ENCODE assay signal across 12 cellular contexts in genomic region chr11:35318977-35319925, GRCh38.
DNase-seq lines count a peak whose midpoint lies in the region; ATAC-seq and TF ChIP-seq lines count a peak whose summit lies in the region.
"Had no signal": no experiment of that assay in that cellular context is flagged by ENCODE, and none has a peak within 500 bp of the region (broad histone marks: within the 10 kb centered on the region; RNA-seq: fewer than 3 reads in every experiment).

No MANE protein-coding gene starts in this region.

- TF ChIP-seq CTCF in GM10248 (IDR thresholded peaks at IDR 0.05; ENCODE audit: control extremely low read depth, extremely low read depth, low read depth, missing control alignments), result no peak
- no peak for TF ChIP-seq CTCF in HEK293 (tag by site-specific recombination; IDR thresholded peaks at IDR 0.05)
- TF ChIP-seq CTCF in Caco-2 (IDR thresholded peaks at IDR 0.05; ENCODE audit: insufficient read depth in 1 of 2, low read depth in 1 of 2, low read length in 1 of 2, severe bottlenecking in 1 of 2, unreplicated experiment in 1 of 2), result no peak

- H3K4me3 ChIP-seq in HEK293 (ENCODE audit: low read depth, low read length), result no peak overlapping the region
- no peak overlapping the region for H3K4me3 ChIP-seq in neuron (ENCODE audit: low read length)
- H3K4me3 ChIP-seq in Caco-2 (ENCODE audit: low read depth, low read length), result no peak overlapping the region
- H3K4me3 ChIP-seq: heart right ventricle, right atrium auricular region had no signal

- H3K27ac Mint-ChIP-seq in T-helper 17 cell (peak overlapping the region; percentile 59), Caco-2 (ENCODE audit: unreplicated experiment) (no peak overlapping the region)
- H3K27ac Mint-ChIP-seq in activated T-helper 2 cell treated with anti-CD3 and anti-CD28 coated beads, Interferon-gamma antibody, Interleukin-2, Interleukin-4, amounts not matched to agents 10 μg/mL and 5 μg/mL and 100 μg/mL, durations not matched to agents 14 hours and 24 hours and 36 hours, result no peak overlapping the region

- no peak for ATAC-seq in T-helper 17 cell
- ATAC-seq: heart right ventricle had no signal

- DNase-seq in GM10248 (ENCODE audit: extremely low spot score), result peak; percentile 30
- no peak for DNase-seq in T-helper 17 cell
- DNase-seq in activated T-helper 2 cell treated with anti-CD3 and anti-CD28 coated beads, Interferon-gamma antibody, Interleukin-2, Interleukin-4, amounts not matched to agents 10 μg/mL and 5 μg/mL and 100 μg/mL, durations not matched to agents 14 hours and 24 hours and 36 hours (ENCODE audit: low spot score), result no peak
- no peak for DNase-seq in Caco-2
- no peak for DNase-seq in HK-2 (ENCODE audit: unreplicated experiment)
- DNase-seq: activated effector memory CD4-positive, alpha-beta T cell treated with anti-CD3 and anti-CD28 coated beads, Interleukin-2, amount 50 U/mL, for 16 hours; heart right ventricle; mammary epithelial cell; NCI-H187 treated with DMSO at 0.1 percent for 48 hours had no signal

- POLR2A ChIA-PET in GM10248 (lab: Yijun Ruan, JAX) (no interaction called here), HEK293 (lab: Yijun Ruan, JAX) (no interaction called here), Caco-2 (lab: Charles Lee) (no interaction called here)

- H3K27me3 ChIP-seq in neuron (ENCODE audit: insufficient read depth, low read length), result no peaks in the 10 kb centered on the region
- no peaks in the 10 kb centered on the region for H3K27me3 ChIP-seq in Caco-2 (replicated peaks; ENCODE audit: control insufficient read depth, insufficient read depth, low read length)
- H3K27me3 ChIP-seq: heart right ventricle, right atrium auricular region had no signal

- peaks cover 18% of the 10 kb centered on the region for H3K4me1 Mint-ChIP-seq in T-helper 17 cell
- H3K4me1 Mint-ChIP-seq in activated T-helper 2 cell treated with anti-CD3 and anti-CD28 coated beads, Interferon-gamma antibody, Interleukin-2, Interleukin-4, amounts not matched to agents 10 μg/mL and 5 μg/mL and 100 μg/mL, durations not matched to agents 14 hours and 24 hours and 36 hours (ENCODE audit: low read depth), result peaks cover 5% of the 10 kb centered on the region
- peaks cover 5% of the 10 kb centered on the region for H3K4me1 Mint-ChIP-seq in Caco-2 (ENCODE audit: low read depth, unreplicated experiment)

- H3K36me3 Mint-ChIP-seq in T-helper 17 cell (ENCODE audit: low read depth), result peaks cover 3% of the 10 kb centered on the region
- no peaks in the 10 kb centered on the region for H3K36me3 Mint-ChIP-seq in activated T-helper 2 cell treated with anti-CD3 and anti-CD28 coated beads, Interferon-gamma antibody, Interleukin-2, Interleukin-4, amounts not matched to agents 10 μg/mL and 5 μg/mL and 100 μg/mL, durations not matched to agents 14 hours and 24 hours and 36 hours (ENCODE audit: low read depth)
- H3K36me3 Mint-ChIP-seq in Caco-2 (ENCODE audit: insufficient read depth, unreplicated experiment), result no peaks in the 10 kb centered on the region

- CTCF ChIA-PET in GM10248 (lab: Yijun Ruan, JAX), result interaction anchor here (0.9 to 7.7 kb wide), 6 partner anchors 10 to 45 kb away, joined by 3 to 51 read pairs (median 13); no protein-coding TSS in a partner anchor
- CTCF ChIA-PET in HEK293 (lab: Yijun Ruan, JAX), result interaction anchor here (0.6 to 0.8 kb wide), 2 partner anchors 12 to 78 kb away, joined by 3 to 7 read pairs; no protein-coding TSS in a partner anchor
- CTCF ChIA-PET in Caco-2 (lab: Charles Lee), result no interaction called here

- no peaks in the 10 kb centered on the region for H3K4me1 ChIP-seq in HEK293 (ENCODE audit: control insufficient read depth, insufficient read depth, low read length)
- peaks cover 9% of the 10 kb centered on the region for H3K4me1 ChIP-seq in neuron (ENCODE audit: insufficient read depth, low read length)
- H3K4me1 ChIP-seq in Caco-2, result no peaks in the 10 kb centered on the region

- no peak overlapping the region for H3K27ac ChIP-seq in HEK293 (ENCODE audit: extremely low read depth, low read depth, low read length)
- H3K27ac ChIP-seq: right atrium auricular region had no signal

- H3K36me3 ChIP-seq in HEK293 (ENCODE audit: control insufficient read depth in 2 of 2, insufficient read depth in 1 of 2, low read length in 2 of 2) (no peaks in the 10 kb centered on the region), neuron (ENCODE audit: insufficient read depth, low read length) (no peaks in the 10 kb centered on the region), Caco-2 (ENCODE audit: control insufficient read depth, insufficient read depth, low read length) (no peaks in the 10 kb centered on the region)
- H3K36me3 ChIP-seq: right atrium auricular region had no signal

- no TSS peak for BruUV-seq in Caco-2 (replicated peaks; lab: Mats Ljungman, UMichigan)

- no peaks in the 10 kb centered on the region for H3K9me3 Mint-ChIP-seq in activated T-helper 2 cell treated with anti-CD3 and anti-CD28 coated beads, Interferon-gamma antibody, Interleukin-2, Interleukin-4, amounts not matched to agents 10 μg/mL and 5 μg/mL and 100 μg/mL, durations not matched to agents 14 hours and 24 hours and 36 hours
- H3K9me3 Mint-ChIP-seq in Caco-2 (ENCODE audit: unreplicated experiment), result no peaks in the 10 kb centered on the region

- H3K27me3 Mint-ChIP-seq in T-helper 17 cell, result no peaks in the 10 kb centered on the region
- peaks cover 9% of the 10 kb centered on the region for H3K27me3 Mint-ChIP-seq in activated T-helper 2 cell treated with anti-CD3 and anti-CD28 coated beads, Interferon-gamma antibody, Interleukin-2, Interleukin-4, amounts not matched to agents 10 μg/mL and 5 μg/mL and 100 μg/mL, durations not matched to agents 14 hours and 24 hours and 36 hours (ENCODE audit: low read depth)
- no peaks in the 10 kb centered on the region for H3K27me3 Mint-ChIP-seq in Caco-2 (ENCODE audit: insufficient read depth, unreplicated experiment)

- H3K4me3 Mint-ChIP-seq in T-helper 17 cell, result peak overlapping the region; percentile 2
- H3K4me3 Mint-ChIP-seq in activated T-helper 2 cell treated with anti-CD3 and anti-CD28 coated beads, Interferon-gamma antibody, Interleukin-2, Interleukin-4, amounts not matched to agents 10 μg/mL and 5 μg/mL and 100 μg/mL, durations not matched to agents 14 hours and 24 hours and 36 hours (ENCODE audit: low read depth), result no peak overlapping the region
- no peak overlapping the region for H3K4me3 Mint-ChIP-seq in Caco-2 (ENCODE audit: unreplicated experiment)

- peak overlapping the region; percentile 15 for H2AFZ ChIP-seq in neuron (ENCODE audit: low read depth, low read length)

- no peaks in the 10 kb centered on the region for H3K9me3 ChIP-seq in HEK293 (ENCODE audit: control insufficient read depth, insufficient read depth, low read depth, low read length)
- H3K9me3 ChIP-seq in T-helper 17 cell (ENCODE audit: control insufficient read depth, low read length, poor library complexity, severe bottlenecking), result no peaks in the 10 kb centered on the region
- H3K9me3 ChIP-seq in neuron (ENCODE audit: low read length), result no peaks in the 10 kb centered on the region
- no peaks in the 10 kb centered on the region for H3K9me3 ChIP-seq in Caco-2
- H3K9me3 ChIP-seq: heart right ventricle, right atrium auricular region had no signal

- intact Hi-C loops in activated T-helper 2 cell treated with anti-CD3 and anti-CD28 coated beads, Interferon-gamma antibody, Interleukin-2, Interleukin-4, amounts not matched to agents 10 μg/mL and 5 μg/mL and 100 μg/mL, durations not matched to agents 14 hours and 24 hours and 36 hours (cut with micrococcal nuclease), result no loop called here
- intact Hi-C loops in Caco-2 (cut with micrococcal nuclease; ENCODE audit: unreplicated experiment), result no loop called here

TF ChIP-seq in HEK293, 187 proteins besides CTCF, POLR2A, EP300 and RAD21:
- TF ChIP-seq ZNF157 (tag by site-specific recombination; IDR thresholded peaks at IDR 0.05) (0 out of 2 replicates have a peak, but pooled peaks have one; percentile 0), HIC1 (tag by site-specific recombination; IDR thresholded peaks at IDR 0.05) (no peak)
TF ChIP-seq in HEK293: peak in this region for 1.
